In the genomic region with DNA sequence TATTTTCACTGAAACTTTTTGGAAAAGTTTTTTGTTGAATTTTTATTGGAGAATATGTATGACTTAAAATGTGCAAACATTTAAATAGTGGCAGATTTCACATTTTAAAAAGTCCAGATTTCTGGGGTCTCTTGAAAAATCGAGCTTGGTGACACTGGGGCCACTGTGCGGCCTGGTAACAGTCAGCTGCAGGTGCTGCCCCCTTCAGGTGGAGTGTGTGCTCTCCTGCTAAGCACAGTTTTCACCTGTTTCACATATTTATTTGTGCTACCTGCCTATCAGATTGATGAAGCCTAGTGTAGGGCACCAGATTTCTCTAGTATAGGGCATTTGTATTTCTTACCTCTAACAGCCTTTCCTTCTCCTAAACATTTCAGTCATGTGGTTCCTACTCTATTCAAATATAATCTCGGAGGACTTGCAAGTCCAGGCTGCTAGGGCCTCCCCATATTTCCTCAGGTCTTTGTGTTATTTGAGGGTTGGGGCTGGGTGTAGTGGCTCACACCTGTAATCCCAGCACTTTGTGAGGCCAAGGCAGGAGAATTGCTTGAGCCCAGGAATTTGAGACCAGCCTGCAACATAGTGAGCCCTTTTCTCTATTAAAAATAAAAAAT, we compare ENCODE assay signal across 8 cellular contexts.
A peak's percentile ranks its signal among the peaks of the same experiment; 100 is the strongest.
DNase-seq lines count a peak whose midpoint lies in the region; ATAC-seq and TF ChIP-seq lines count a peak whose summit lies in the region.

No MANE protein-coding gene starts in this region.

- no peaks in the 10 kb centered on the region for H3K27me3 ChIP-seq in foreskin keratinocyte

- H3K4me1 Mint-ChIP-seq in T-helper 2 cell treated with Interferon-gamma antibody and Interleukin-4, amounts not matched to agents 5 μg/mL and 100 μg/mL, for 36 hours (ENCODE audit: low read depth): no peaks in the 10 kb centered on the region

- H3K27ac Mint-ChIP-seq in T-helper 2 cell treated with Interferon-gamma antibody and Interleukin-4, amounts not matched to agents 5 μg/mL and 100 μg/mL, for 36 hours: no peak overlapping the region

- H3K36me3 Mint-ChIP-seq in T-helper 2 cell treated with Interferon-gamma antibody and Interleukin-4, amounts not matched to agents 5 μg/mL and 100 μg/mL, for 36 hours (ENCODE audit: low read depth): no peaks in the 10 kb centered on the region

- no peak overlapping the region for H3K27ac ChIP-seq in foreskin keratinocyte

- peak; percentile 71 for DNase-seq in activated CD4-positive, alpha-beta T cell treated with anti-CD3 and anti-CD28 coated beads for 48 hours
- no peak for DNase-seq in activated CD4-positive, alpha-beta T cell treated with anti-CD3 and anti-CD28 coated beads, Interleukin-2, amount 50 U/mL, for 4 hours
- peak; percentile 40 for DNase-seq in RPMI8226
- no peak for DNase-seq in foreskin keratinocyte
- peak; percentile 40 to 54 for DNase-seq in stimulated activated CD4-positive, alpha-beta T cell treated with anti-CD3 and anti-CD28 coated beads, Interleukin-2, amount 100 ng/mL, for 48 hours
- DNase-seq in T-helper 2 cell treated with Interferon-gamma antibody and Interleukin-4, amounts not matched to agents 5 μg/mL and 100 μg/mL, for 36 hours (ENCODE audit: low spot score): no peak

- no peak overlapping the region for H3K4me3 Mint-ChIP-seq in T-helper 2 cell treated with Interferon-gamma antibody and Interleukin-4, amounts not matched to agents 5 μg/mL and 100 μg/mL, for 36 hours

- H3K27me3 Mint-ChIP-seq in T-helper 2 cell treated with Interferon-gamma antibody and Interleukin-4, amounts not matched to agents 5 μg/mL and 100 μg/mL, for 36 hours (ENCODE audit: low read depth): no peaks in the 10 kb centered on the region

- TF ChIP-seq CTCF in foreskin keratinocyte (conservative IDR thresholded peaks at IDR 0.05): peak; percentile 71

- peak; percentile 54 for ATAC-seq in foreskin keratinocyte
- no peak for ATAC-seq in GM21737 (IDR thresholded peaks at IDR 0.05; ENCODE audit: unreplicated experiment)
- no peak for ATAC-seq in activated CD4-positive, CD25-positive, alpha-beta regulatory T cell treated with anti-CD3 and anti-CD28 coated beads, Interleukin-2, amount 50 U/mL, for 24 hours

- H3K4me1 ChIP-seq in foreskin keratinocyte: no peaks in the 10 kb centered on the region

- H3K9me3 Mint-ChIP-seq in T-helper 2 cell treated with Interferon-gamma antibody and Interleukin-4, amounts not matched to agents 5 μg/mL and 100 μg/mL, for 36 hours: no peaks in the 10 kb centered on the region

Comparison
In these comparisons a context has a peak if more than half of its experiments do, and no peak if none do; other contexts are left out.
1. DNase-seq: peak in activated CD4-positive, alpha-beta T cell treated with anti-CD3 and anti-CD28 coated beads for 48 hours (single experiment), RPMI8226 (single experiment) and stimulated activated CD4-positive, alpha-beta T cell treated with anti-CD3 and anti-CD28 coated beads, Interleukin-2, amount 100 ng/mL, for 48 hours (2 of 2); none in activated CD4-positive, alpha-beta T cell treated with anti-CD3 and anti-CD28 coated beads, Interleukin-2, amount 50 U/mL, for 4 hours (0 of 2), foreskin keratinocyte (0 of 2) and T-helper 2 cell treated with Interferon-gamma antibody and Interleukin-4, amounts not matched to agents 5 μg/mL and 100 μg/mL, for 36 hours (single experiment).